ENCODE assay signal across 22 cellular contexts in the genomic region with DNA sequence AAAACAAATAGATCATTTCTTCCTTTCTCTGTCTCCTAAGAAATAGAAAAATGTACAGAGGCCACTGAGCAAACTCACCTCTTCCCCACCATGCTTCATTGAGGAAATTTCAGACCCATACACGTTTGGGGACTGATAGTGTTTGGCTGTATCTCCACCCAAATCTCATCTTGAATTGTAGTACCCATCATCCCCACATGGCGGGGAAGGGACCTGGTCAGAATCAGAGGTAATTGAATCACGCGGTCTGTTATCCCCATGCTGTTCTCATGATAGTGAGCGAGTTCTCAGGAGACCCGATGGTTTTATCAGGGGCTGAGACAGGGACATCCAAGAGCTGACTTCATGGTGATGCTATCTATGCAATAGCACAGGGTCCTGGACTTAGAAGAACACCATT.
DNase-seq lines count a peak whose midpoint lies in the region; ATAC-seq, FAIRE-seq and TF ChIP-seq lines count a peak whose summit lies in the region.
"Had no signal": no experiment of that assay in that cellular context is flagged by ENCODE, and none has a peak within 500 bp of the region (broad histone marks: within the 10 kb centered on the region; RNA-seq: fewer than 3 reads in every experiment).

No MANE protein-coding gene starts in this region.

- H3K27me3 ChIP-seq in pancreas = no peaks in the 10 kb centered on the region
- H3K27me3 ChIP-seq: BLaER1 treated with 17β-estradiol and CSF1 and Interleukin-3, amounts not matched to agents 10 nM and 100 nM; heart left ventricle had no signal

- TF ChIP-seq CTCF in astrocyte of the cerebellum (IDR thresholded peaks at IDR 0.05; ENCODE audit: low read depth, low read length, missing control alignments) (peak; percentile 12), pancreas (IDR thresholded peaks at IDR 0.05) (no peak)

- peak; percentile 9 for DNase-seq in Daoy (ENCODE audit: low read depth)
- DNase-seq in HT-29 (ENCODE audit: low spot score) = peak; percentile 16
- no peak for DNase-seq in astrocyte of the cerebellum (ENCODE audit: low read depth)
- DNase-seq in islet precursor cell = peak; percentile 52
- no peak for DNase-seq in NCI-H2081 (lab: John Stamatoyannopoulos, UW)
- DNase-seq in occipital lobe (lab: John Stamatoyannopoulos, UW) = no peak
- DNase-seq in pancreas = no peak
- DNase-seq: activated CD4-positive, alpha-beta T cell treated with anti-CD3 and anti-CD28 coated beads, Interleukin-2, amount 10 ng/mL, durations not matched to agents 24 days and 14 days; activated naive CD8-positive, alpha-beta T cell treated with anti-CD3 and anti-CD28 coated beads, Interleukin-2, amount 50 U/mL, for 24 hours; activated T-cell treated with anti-CD3 and anti-CD28 coated beads, Interleukin-2, amount 50 U/mL, for 24 hours; heart left ventricle; left cardiac atrium; NCI-H2029; NCI-H774; SIG-M5; small intestine; stimulated activated naive CD4-positive, alpha-beta T cell treated with Interleukin-2 at 50 U/mL for 16 hours; T1000 had no signal

- no peaks in the 10 kb centered on the region for H3K4me1 ChIP-seq in pancreas
- H3K4me1 ChIP-seq: heart left ventricle, parathyroid adenoma had no signal

- no peak overlapping the region for H3K4me3 ChIP-seq in astrocyte of the cerebellum (ENCODE audit: low read depth, low read length)
- H3K4me3 ChIP-seq in pancreas = no peak overlapping the region
- H3K4me3 ChIP-seq: BLaER1 treated with 17β-estradiol and CSF1 and Interleukin-3, amounts not matched to agents 10 nM and 100 nM; heart left ventricle had no signal

- ATAC-seq in pancreas (no peak), HG03025 (IDR thresholded peaks at IDR 0.05; ENCODE audit: low FRiP score, unreplicated experiment) (no peak)
- ATAC-seq: activated naive CD8-positive, alpha-beta T cell treated with anti-CD3 and anti-CD28 coated beads, Interleukin-2, amount 50 U/mL, for 24 hours; heart left ventricle; left cardiac atrium had no signal

- no peak overlapping the region for H3K27ac ChIP-seq in pancreas
- H3K27ac ChIP-seq: BLaER1 treated with 17β-estradiol and CSF1 and Interleukin-3, amounts not matched to agents 10 nM and 100 nM; epithelial cell of prostate; heart left ventricle; parathyroid adenoma had no signal

- H3K9me3 ChIP-seq in pancreas = no peaks in the 10 kb centered on the region
- H3K9me3 ChIP-seq: heart left ventricle had no signal

- in situ Hi-C loops in astrocyte of the cerebellum (cut with HindIII; ENCODE audit: low sequenced_read_pairs) = no loop called here

- 72 to 79% methylated on average over 6 of the region's 6 CpGs for WGBS in pancreas, 2 donors

- FAIRE-seq in pancreas (lab: Jason Lieb, UNC) = no peak
- FAIRE-seq: small intestine had no signal

- intact Hi-C loops in pancreas (cut with DNase I) = no loop called here

- H3K36me3 ChIP-seq in pancreas = no peaks in the 10 kb centered on the region
- H3K36me3 ChIP-seq: BLaER1 treated with 17β-estradiol and CSF1 and Interleukin-3, amounts not matched to agents 10 nM and 100 nM; heart left ventricle had no signal

Comparison
In these comparisons a context has a peak if more than half of its experiments do, and no peak if none do; other contexts are left out.
1. DNase-seq: peak in Daoy (single experiment), HT-29 (single experiment) and islet precursor cell (single experiment); none in astrocyte of the cerebellum (single experiment), NCI-H2081 (0 of 2), occipital lobe (single experiment) and pancreas (0 of 6).